ENCODE assay signal across 1 cellular context in genomic region chr19:45791744-45792481, GRCh38.
TF ChIP-seq lines count a peak whose summit lies in the region.

No MANE protein-coding gene starts in this region.

TF ChIP-seq in SK-N-SH treated with all-trans-retinoic acid at 6 μM for 48 hours, 23 proteins besides CTCF, POLR2A, EP300 and RAD21 (continued from another document):
- TF ChIP-seq, protein P1, sequence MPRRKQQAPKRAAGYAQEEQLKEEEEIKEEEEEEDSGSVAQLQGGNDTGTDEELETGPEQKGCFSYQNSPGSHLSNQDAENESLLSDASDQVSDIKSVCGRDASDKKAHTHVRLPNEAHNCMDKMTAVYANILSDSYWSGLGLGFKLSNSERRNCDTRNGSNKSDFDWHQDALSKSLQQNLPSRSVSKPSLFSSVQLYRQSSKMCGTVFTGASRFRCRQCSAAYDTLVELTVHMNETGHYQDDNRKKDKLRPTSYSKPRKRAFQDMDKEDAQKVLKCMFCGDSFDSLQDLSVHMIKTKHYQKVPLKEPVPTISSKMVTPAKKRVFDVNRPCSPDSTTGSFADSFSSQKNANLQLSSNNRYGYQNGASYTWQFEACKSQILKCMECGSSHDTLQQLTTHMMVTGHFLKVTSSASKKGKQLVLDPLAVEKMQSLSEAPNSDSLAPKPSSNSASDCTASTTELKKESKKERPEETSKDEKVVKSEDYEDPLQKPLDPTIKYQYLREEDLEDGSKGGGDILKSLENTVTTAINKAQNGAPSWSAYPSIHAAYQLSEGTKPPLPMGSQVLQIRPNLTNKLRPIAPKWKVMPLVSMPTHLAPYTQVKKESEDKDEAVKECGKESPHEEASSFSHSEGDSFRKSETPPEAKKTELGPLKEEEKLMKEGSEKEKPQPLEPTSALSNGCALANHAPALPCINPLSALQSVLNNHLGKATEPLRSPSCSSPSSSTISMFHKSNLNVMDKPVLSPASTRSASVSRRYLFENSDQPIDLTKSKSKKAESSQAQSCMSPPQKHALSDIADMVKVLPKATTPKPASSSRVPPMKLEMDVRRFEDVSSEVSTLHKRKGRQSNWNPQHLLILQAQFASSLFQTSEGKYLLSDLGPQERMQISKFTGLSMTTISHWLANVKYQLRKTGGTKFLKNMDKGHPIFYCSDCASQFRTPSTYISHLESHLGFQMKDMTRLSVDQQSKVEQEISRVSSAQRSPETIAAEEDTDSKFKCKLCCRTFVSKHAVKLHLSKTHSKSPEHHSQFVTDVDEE (CRISPR knock-in tag; IDR thresholded peaks at IDR 0.05): no peak
- no peak for TF ChIP-seq ISL1 (CRISPR knock-in tag; IDR thresholded peaks at IDR 0.05)
- no peak for TF ChIP-seq ZFP30 (CRISPR knock-in tag; IDR thresholded peaks at IDR 0.05)
- TF ChIP-seq, protein P2, sequence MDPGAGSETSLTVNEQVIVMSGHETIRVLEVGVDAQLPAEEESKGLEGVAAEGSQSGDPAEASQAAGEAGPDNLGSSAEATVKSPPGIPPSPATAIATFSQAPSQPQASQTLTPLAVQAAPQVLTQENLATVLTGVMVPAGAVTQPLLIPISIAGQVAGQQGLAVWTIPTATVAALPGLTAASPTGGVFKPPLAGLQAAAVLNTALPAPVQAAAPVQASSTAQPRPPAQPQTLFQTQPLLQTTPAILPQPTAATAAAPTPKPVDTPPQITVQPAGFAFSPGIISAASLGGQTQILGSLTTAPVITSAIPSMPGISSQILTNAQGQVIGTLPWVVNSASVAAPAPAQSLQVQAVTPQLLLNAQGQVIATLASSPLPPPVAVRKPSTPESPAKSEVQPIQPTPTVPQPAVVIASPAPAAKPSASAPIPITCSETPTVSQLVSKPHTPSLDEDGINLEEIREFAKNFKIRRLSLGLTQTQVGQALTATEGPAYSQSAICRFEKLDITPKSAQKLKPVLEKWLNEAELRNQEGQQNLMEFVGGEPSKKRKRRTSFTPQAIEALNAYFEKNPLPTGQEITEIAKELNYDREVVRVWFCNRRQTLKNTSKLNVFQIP (CRISPR knock-in tag; IDR thresholded peaks at IDR 0.05; ENCODE audit: borderline replicate concordance, low read depth): no peak
